In the genomic region with DNA sequence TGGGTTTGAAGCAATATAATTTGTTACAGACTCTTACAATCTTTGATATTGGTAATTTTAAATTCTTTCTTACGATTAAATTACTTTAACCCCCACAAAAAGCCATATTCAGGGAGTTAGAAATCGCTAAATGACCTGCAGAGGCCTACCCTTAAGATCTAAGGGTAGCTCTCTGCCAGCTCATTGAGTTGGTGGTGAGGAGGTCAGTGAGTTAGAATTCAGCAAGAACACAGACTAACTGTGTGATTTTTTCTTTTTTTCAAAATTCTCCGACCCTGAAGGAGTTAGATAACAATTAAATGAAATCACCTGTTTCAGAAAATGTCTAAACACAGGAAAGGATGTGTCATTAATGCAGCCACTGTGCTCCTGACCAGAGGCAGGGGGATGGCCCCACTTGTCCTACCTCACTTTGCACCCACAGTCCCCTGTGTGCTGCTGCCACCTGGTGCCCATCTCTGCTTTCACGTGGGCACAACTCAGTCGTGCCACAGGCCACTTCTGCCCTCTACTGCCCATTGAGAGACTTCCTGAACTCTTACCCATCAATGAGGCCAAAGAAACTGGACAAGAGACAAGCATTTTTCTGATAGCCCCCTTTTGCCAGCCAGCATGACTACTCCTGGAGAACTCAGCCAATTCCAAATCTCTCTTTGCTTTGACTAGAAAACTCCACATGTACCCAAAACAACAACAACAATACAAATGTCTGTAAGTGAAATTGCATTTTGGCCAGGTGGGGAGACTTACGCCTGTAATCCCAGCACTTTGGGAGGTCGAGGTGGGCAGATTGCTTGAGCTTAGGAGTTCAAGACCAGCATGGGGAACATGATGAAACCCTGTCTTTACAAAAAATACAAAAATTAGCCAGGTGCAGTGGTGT, we compare ENCODE assay signal across 8 cellular contexts. TPM values are rescaled to one million over a fixed set of nuclear protein-coding genes. Genes with fewer than 3 reads are reported as not detected.
DNase-seq lines count a peak whose midpoint lies in the region; ATAC-seq and TF ChIP-seq lines count a peak whose summit lies in the region.

No MANE protein-coding gene starts in this region.

- no peaks in the 10 kb centered on the region for H3K36me3 ChIP-seq in liver (ENCODE audit: control insufficient read depth in 4 of 4, insufficient read depth in 3 of 4, low read depth in 1 of 4, low read length in 3 of 4)

- no peak overlapping the region for H3K27ac ChIP-seq in liver (ENCODE audit: low read depth in 1 of 2, low read length in 2 of 2)

- no peaks in the 10 kb centered on the region for H3K27me3 ChIP-seq in liver (ENCODE audit: control insufficient read depth in 4 of 4, insufficient read depth in 4 of 4, low read length in 3 of 4)

- WGBS in liver: 43% methylated on average over 7 of the region's 7 CpGs

- H3K4me3 ChIP-seq in liver (ENCODE audit: low read depth in 1 of 3, low read length in 3 of 3): no peak overlapping the region

- TF ChIP-seq CTCF in liver (IDR thresholded peaks at IDR 0.05; ENCODE audit: low read depth, low read length, missing input control): peak; percentile 99

- no peaks in the 10 kb centered on the region for H3K9me3 ChIP-seq in liver (ENCODE audit: control insufficient read depth in 4 of 4, low read length in 3 of 4)

- peak; percentile 100 for TF ChIP-seq RAD21 in liver (IDR thresholded peaks at IDR 0.05)

- DNase-seq in AG08395 (ENCODE audit: low spot score): peak; percentile 89
- DNase-seq in NCI-H460 (ENCODE audit: extremely low read depth, low read depth): peak; percentile 93
- peak; percentile 66 to 68 for DNase-seq in activated CD4-positive, alpha-beta T cell treated with anti-CD3 and anti-CD28 coated beads for 4 hours
- peak; percentile 85 for DNase-seq in cerebellum (ENCODE audit: low spot score)
- peak; percentile 45 to 69 (median 67) for DNase-seq in stimulated activated CD4-positive, alpha-beta T cell treated with anti-CD3 and anti-CD28 coated beads, TNF-alpha, amount 100 ng/mL, for 24 hours (ENCODE audit: low read depth in 3 of 3)

- no peak overlapping the region for H3K9ac ChIP-seq in liver (ENCODE audit: low read depth in 1 of 2, low read length in 2 of 2)

- peaks cover 0 to 8% (median 1%) of the 10 kb centered on the region in 4 donors for H3K4me1 ChIP-seq in liver (ENCODE audit: control insufficient read depth in 4 of 4, insufficient read depth in 4 of 4, low read length in 3 of 4)

- ATAC-seq in GM18870 (IDR thresholded peaks at IDR 0.05; ENCODE audit: unreplicated experiment): peak; percentile 42
- ATAC-seq in HG03432 (IDR thresholded peaks at IDR 0.05; ENCODE audit: unreplicated experiment): peak; percentile 80

TF ChIP-seq in liver, 16 proteins besides CTCF, POLR2A, EP300 and RAD21:
- TF ChIP-seq FOXA1 (IDR thresholded peaks at IDR 0.05) (no peak), RXRA (IDR thresholded peaks at IDR 0.05) (peak; percentile 8 to 56), HNF4A (conservative IDR thresholded peaks at IDR 0.05) (peak in 1 of 2 donors; percentile 17), HNF4G (IDR thresholded peaks at IDR 0.05) (no peak), EGR1 (IDR thresholded peaks at IDR 0.05; ENCODE audit: low read depth in 2 of 2) (no peak), GABPA (IDR thresholded peaks at IDR 0.05 in 1 of 2, conservative IDR thresholded peaks at IDR 0.05 in 1 of 2) (no peak), SP1 (IDR thresholded peaks at IDR 0.05) (no peak), NR2F2 (IDR thresholded peaks at IDR 0.05) (peak; percentile 68)

RNA-seq across cellular contexts. Expression of gene CFAP45, which starts 8.4 kb away (rescaled TPM):
- total RNA-seq in NCI-H460 (2014; rRNA removed; shearing (Covaris generic)): 0.35 TPM in 1 of 2 replicates, not detected in the other
- not detected in 2 replicates for polyA plus RNA-seq in NCI-H460 (2014; cell fraction: nucleus; rRNA removed)
- total RNA-seq in cerebellum (1.1 TPM), liver (not detected)
- polyA plus RNA-seq in liver: under 1 TPM; 0.03 to 0.24 TPM

RNA-seq across cellular contexts. Expression of gene VSIG8, which starts 29.1 kb away (rescaled TPM):
- 0.05 TPM in 1 of 2 replicates, not detected in the other for total RNA-seq in NCI-H460 (2014; rRNA removed; shearing (Covaris generic))
- polyA plus RNA-seq in NCI-H460 (2014; cell fraction: nucleus; rRNA removed): 1.3 TPM in 1 of 2 replicates, not detected in the other
- total RNA-seq in cerebellum: 0.18 TPM
- total RNA-seq in liver: under 1 TPM in 1 of 2 donors, not detected in 1; 0.08 TPM
- polyA plus RNA-seq in liver: not detected

RNA-seq across cellular contexts. Expression of gene TAGLN2, which starts 33.8 kb away (rescaled TPM):
- total RNA-seq in NCI-H460 (2014; rRNA removed; shearing (Covaris generic)): 137 and 138 TPM in 2 replicates
- polyA plus RNA-seq in NCI-H460 (2014; cell fraction: nucleus; rRNA removed): 114 TPM in 2 replicates
- total RNA-seq in cerebellum (15.1 TPM), liver (10 to 100 TPM; 46.4 to 81.8 TPM)
- 100 to 1,000 TPM in 1 of 2 donors, 10 to 100 TPM in 1; 77.8 to 113 TPM for polyA plus RNA-seq in liver

RNA-seq across cellular contexts. Expression of gene IGSF9, which starts 53.9 kb away (rescaled TPM):
- not detected in 2 replicates for total RNA-seq in NCI-H460 (2014; rRNA removed; shearing (Covaris generic))
- polyA plus RNA-seq in NCI-H460 (2014; cell fraction: nucleus; rRNA removed): not detected in 2 replicates
- 4.7 TPM for total RNA-seq in cerebellum
- total RNA-seq in liver: 10 to 100 TPM in 1 of 2 donors, under 1 TPM in 1; 0.14 to 18.2 TPM
- 10 to 100 TPM; 14.0 to 21.3 TPM for polyA plus RNA-seq in liver
